Comparison of ENCODE assay signal across 22 cellular contexts in the genomic region with DNA sequence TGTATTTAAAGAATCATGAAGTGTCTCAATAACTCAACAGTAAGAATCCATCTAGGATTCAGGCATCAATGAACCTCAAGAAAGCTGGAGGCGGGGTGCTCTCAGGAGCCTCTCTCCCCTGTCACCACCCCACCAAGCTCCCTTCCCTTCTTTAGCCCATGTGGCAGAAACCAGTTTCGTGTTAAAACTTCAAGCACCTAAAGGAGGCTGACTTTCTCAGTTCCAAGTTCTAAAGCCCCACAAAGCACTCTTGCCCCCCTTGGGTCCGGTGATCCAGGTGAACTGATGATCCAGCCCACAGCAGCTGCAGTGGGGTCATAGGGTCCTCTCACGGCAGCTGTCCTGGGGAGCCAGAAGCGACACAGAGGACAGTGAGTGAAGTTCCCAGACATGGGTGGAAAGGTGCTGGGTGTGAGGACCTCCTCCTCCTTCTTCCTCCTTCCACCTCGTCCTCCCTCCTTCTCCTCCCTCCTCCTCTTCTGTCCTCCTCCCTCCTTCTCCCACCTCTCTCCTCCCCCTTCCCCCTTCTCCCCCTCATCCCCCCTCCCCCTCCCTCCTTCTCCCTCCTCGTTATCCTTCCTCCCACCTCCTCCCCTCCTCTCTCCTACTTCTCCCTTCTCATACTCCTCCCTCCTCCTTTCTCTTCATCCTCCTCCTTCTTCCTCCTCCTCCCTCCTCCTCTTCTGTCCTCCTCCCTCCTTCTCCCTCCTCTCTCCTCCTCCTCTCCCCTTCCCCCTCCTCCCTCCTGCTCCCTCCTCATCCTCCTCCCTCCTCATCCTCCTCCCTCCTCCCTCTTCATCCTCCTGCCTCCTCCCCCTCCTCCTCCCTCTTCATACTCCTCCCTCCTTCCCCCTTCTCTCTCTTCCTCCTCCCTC.
"Had no signal": no experiment of that assay in that cellular context is flagged by ENCODE, and none has a peak within 500 bp of the region (broad histone marks: within the 10 kb centered on the region; RNA-seq: fewer than 3 reads in every experiment).

No MANE protein-coding gene starts in this region.

- H3K9me3 ChIP-seq: esophagus squamous epithelium, gastroesophageal sphincter, psoas muscle, testis, tibial nerve, upper lobe of right lung had no signal

- ATAC-seq: gastroesophageal sphincter; left ventricle myocardium superior; psoas muscle; sciatic nerve; stimulated activated naive B cell treated with anti-CD40 and anti-IgM and Interleukin-4, amounts not matched to agents 10 μg/mL and 1 μg/mL and 100 μg/mL, for 72 hours; stimulated activated naive CD8-positive, alpha-beta T cell treated with anti-CD3 and anti-CD28 coated beads, Interleukin-15, amount 100 ng/mL, for 72 hours had no signal

- DNase-seq: effector memory CD4-positive, alpha-beta T cell; esophagus squamous epithelium; glutamatergic neuron; islet precursor cell; left ventricle myocardium superior; mesendoderm; naive B cell; psoas muscle; retina; spleen; stimulated activated CD4-positive, alpha-beta T cell treated with anti-CD3 and anti-CD28 coated beads, Interleukin-15, amount 100 ng/mL, for 24 hours; stimulated activated CD4-positive, alpha-beta T cell treated with anti-CD3 and anti-CD28 coated beads, Interleukin-1b, Interleukin-23, amount 100 ng/mL, for 48 hours; stimulated activated CD4-positive, alpha-beta T cell treated with anti-CD3 and anti-CD28 coated beads, Interleukin-4, amount 100 ng/mL, for 24 hours; stimulated activated naive B cell treated with anti-CD40 and anti-IgM and Interleukin-4, amounts not matched to agents 10 μg/mL and 1 μg/mL and 100 μg/mL, for 72 hours; stimulated activated naive CD8-positive, alpha-beta T cell treated with anti-CD3 and anti-CD28 coated beads, Interleukin-15, amount 100 ng/mL, for 72 hours; testis; upper lobe of right lung had no signal

- H3K4me1 ChIP-seq: esophagus squamous epithelium, gastroesophageal sphincter, psoas muscle, spleen, testis had no signal

- H3K4me1 Mint-ChIP-seq: naive B cell; stimulated activated naive B cell treated with anti-CD40 and anti-IgM and Interleukin-4, amounts not matched to agents 10 μg/mL and 1 μg/mL and 100 μg/mL, for 72 hours; stimulated activated naive CD8-positive, alpha-beta T cell treated with anti-CD3 and anti-CD28 coated beads, Interleukin-15, amount 100 ng/mL, for 72 hours had no signal

- H3K36me3 ChIP-seq: esophagus squamous epithelium, gastroesophageal sphincter, spleen, tibial nerve, upper lobe of right lung had no signal

- H3K4me3 ChIP-seq: esophagus squamous epithelium, gastroesophageal sphincter, psoas muscle, spleen, testis, tibial nerve, upper lobe of right lung had no signal

- H3K27ac Mint-ChIP-seq: nephron; stimulated activated naive B cell treated with anti-CD40 and anti-IgM and Interleukin-4, amounts not matched to agents 10 μg/mL and 1 μg/mL and 100 μg/mL, for 72 hours; stimulated activated naive CD8-positive, alpha-beta T cell treated with anti-CD3 and anti-CD28 coated beads, Interleukin-15, amount 100 ng/mL, for 72 hours had no signal

- H3K4me3 Mint-ChIP-seq: naive B cell; nephron; stimulated activated naive B cell treated with anti-CD40 and anti-IgM and Interleukin-4, amounts not matched to agents 10 μg/mL and 1 μg/mL and 100 μg/mL, for 72 hours; stimulated activated naive CD8-positive, alpha-beta T cell treated with anti-CD3 and anti-CD28 coated beads, Interleukin-15, amount 100 ng/mL, for 72 hours had no signal

- FAIRE-seq: endometrium had no signal

- H3K27ac ChIP-seq: esophagus squamous epithelium, gastroesophageal sphincter, psoas muscle, spleen, testis, tibial nerve, upper lobe of right lung had no signal

- H3K36me3 Mint-ChIP-seq: naive B cell; stimulated activated naive B cell treated with anti-CD40 and anti-IgM and Interleukin-4, amounts not matched to agents 10 μg/mL and 1 μg/mL and 100 μg/mL, for 72 hours had no signal
